8 cellular contexts compared by ENCODE assay signal in genomic region chrX:63250253-63250868, GRCh38.
A peak's percentile ranks its signal among the peaks of the same experiment; 100 is the strongest.
DNase-seq lines count a peak whose midpoint lies in the region; ATAC-seq, FAIRE-seq and TF ChIP-seq lines count a peak whose summit lies in the region.

No MANE protein-coding gene starts in this region.

- H3K4me3 ChIP-seq in MG63 (no peak overlapping the region), body of pancreas (no peak overlapping the region)

- H3K4me1 ChIP-seq in body of pancreas, result no peaks in the 10 kb centered on the region

- no peak overlapping the region for H3K27ac ChIP-seq in body of pancreas

- peak; percentile 86 for FAIRE-seq in GM12892 (lab: Jason Lieb, UNC)
- no peak for FAIRE-seq in GM12891 (lab: Jason Lieb, UNC)

- H3K36me3 Mint-ChIP-seq in stimulated activated naive B cell treated with anti-CD40 and anti-IgM and Interleukin-4, amounts not matched to agents 10 μg/mL and 1 μg/mL and 100 μg/mL, for 72 hours, result no peaks in the 10 kb centered on the region

- no peak for DNase-seq in GM12892 (ENCODE audit: insufficient read length)
- DNase-seq in HCEC 1CT, result peak; percentile 59
- DNase-seq in MG63, result peak; percentile 11
- DNase-seq in body of pancreas, result peak; percentile 37 to 61 (median 56)
- peak; percentile 82 for DNase-seq in iris pigment epithelial cell (ENCODE audit: low read depth)
- peak; percentile 45 for DNase-seq in stimulated activated naive B cell treated with anti-CD40 and anti-IgM and Interleukin-4, amounts not matched to agents 10 μg/mL and 1 μg/mL and 100 μg/mL, for 72 hours
- DNase-seq in 8988T, result no peak
- DNase-seq in GM12891 (ENCODE audit: insufficient read length, low spot score), result no peak

- peaks cover 0 to 4% of the 10 kb centered on the region in 2 donors for H3K27me3 Mint-ChIP-seq in stimulated activated naive B cell treated with anti-CD40 and anti-IgM and Interleukin-4, amounts not matched to agents 10 μg/mL and 1 μg/mL and 100 μg/mL, for 72 hours

- no peak overlapping the region for H3K27ac Mint-ChIP-seq in stimulated activated naive B cell treated with anti-CD40 and anti-IgM and Interleukin-4, amounts not matched to agents 10 μg/mL and 1 μg/mL and 100 μg/mL, for 72 hours

- intact Hi-C loops in body of pancreas (cut with DNase I), result no loop called here

- H3K36me3 ChIP-seq in MG63 (no peaks in the 10 kb centered on the region), body of pancreas (replicated peaks in 1 of 2; ENCODE audit: insufficient read depth in 1 of 2, low read depth in 2 of 2) (no peaks in the 10 kb centered on the region)

- WGBS in body of pancreas, 2 donors, result 26 to 31% methylated on average over 3 of the region's 3 CpGs

- no peak overlapping the region for H3K4me3 Mint-ChIP-seq in stimulated activated naive B cell treated with anti-CD40 and anti-IgM and Interleukin-4, amounts not matched to agents 10 μg/mL and 1 μg/mL and 100 μg/mL, for 72 hours

- no peaks in the 10 kb centered on the region for H3K9me3 Mint-ChIP-seq in stimulated activated naive B cell treated with anti-CD40 and anti-IgM and Interleukin-4, amounts not matched to agents 10 μg/mL and 1 μg/mL and 100 μg/mL, for 72 hours

- peak; percentile 49 to 95 (median 86) for TF ChIP-seq CTCF in body of pancreas (IDR thresholded peaks at IDR 0.05)

- H3K27me3 ChIP-seq in MG63 (no peaks in the 10 kb centered on the region), body of pancreas (no peaks in the 10 kb centered on the region)

- H3K9me3 ChIP-seq in MG63, result no peaks in the 10 kb centered on the region
- H3K9me3 ChIP-seq in body of pancreas, result no peaks in the 10 kb centered on the region

- no peak for TF ChIP-seq POLR2A in GM12892 (IDR thresholded peaks at IDR 0.05; ENCODE audit: low read depth, low read length)
- TF ChIP-seq POLR2A in body of pancreas (IDR thresholded peaks at IDR 0.05), result no peak
- TF ChIP-seq POLR2A in GM12891 (IDR thresholded peaks at IDR 0.05; ENCODE audit: low read depth, low read length), result no peak

- H3K4me1 Mint-ChIP-seq in stimulated activated naive B cell treated with anti-CD40 and anti-IgM and Interleukin-4, amounts not matched to agents 10 μg/mL and 1 μg/mL and 100 μg/mL, for 72 hours, result peaks cover 0 to 5% of the 10 kb centered on the region in 2 donors

- ATAC-seq in body of pancreas, result peak; percentile 66
- peak; percentile 94 to 100 for ATAC-seq in stimulated activated naive B cell treated with anti-CD40 and anti-IgM and Interleukin-4, amounts not matched to agents 10 μg/mL and 1 μg/mL and 100 μg/mL, for 72 hours (replicated peaks)

TF ChIP-seq in GM12891, 5 proteins besides CTCF, POLR2A, EP300 and RAD21:
- TF ChIP-seq POU2F2 (IDR thresholded peaks at IDR 0.05; ENCODE audit: low read depth, low read length) (no peak), TAF1 (IDR thresholded peaks at IDR 0.05; ENCODE audit: low read depth, low read length) (no peak), POLR2AphosphoS5 (IDR thresholded peaks at IDR 0.05; ENCODE audit: low read depth, low read length) (no peak), SPI1 (IDR thresholded peaks at IDR 0.05; ENCODE audit: low read depth, low read length) (no peak), PAX5 (IDR thresholded peaks at IDR 0.05; ENCODE audit: insufficient read depth, low read length, severe bottlenecking) (no peak)
TF ChIP-seq in GM12891: peak in this region for 0.

Comparison
In these comparisons a context has a peak if more than half of its experiments do, and no peak if none do; other contexts are left out.
1. DNase-seq: peak in HCEC 1CT (single experiment), MG63 (single experiment), body of pancreas (4 of 4), iris pigment epithelial cell (single experiment) and stimulated activated naive B cell treated with anti-CD40 and anti-IgM and Interleukin-4, amounts not matched to agents 10 μg/mL and 1 μg/mL and 100 μg/mL, for 72 hours (single experiment); none in GM12892 (single experiment), 8988T (single experiment) and GM12891 (single experiment).